1 cellular context compared by ENCODE assay signal in the genomic region with DNA sequence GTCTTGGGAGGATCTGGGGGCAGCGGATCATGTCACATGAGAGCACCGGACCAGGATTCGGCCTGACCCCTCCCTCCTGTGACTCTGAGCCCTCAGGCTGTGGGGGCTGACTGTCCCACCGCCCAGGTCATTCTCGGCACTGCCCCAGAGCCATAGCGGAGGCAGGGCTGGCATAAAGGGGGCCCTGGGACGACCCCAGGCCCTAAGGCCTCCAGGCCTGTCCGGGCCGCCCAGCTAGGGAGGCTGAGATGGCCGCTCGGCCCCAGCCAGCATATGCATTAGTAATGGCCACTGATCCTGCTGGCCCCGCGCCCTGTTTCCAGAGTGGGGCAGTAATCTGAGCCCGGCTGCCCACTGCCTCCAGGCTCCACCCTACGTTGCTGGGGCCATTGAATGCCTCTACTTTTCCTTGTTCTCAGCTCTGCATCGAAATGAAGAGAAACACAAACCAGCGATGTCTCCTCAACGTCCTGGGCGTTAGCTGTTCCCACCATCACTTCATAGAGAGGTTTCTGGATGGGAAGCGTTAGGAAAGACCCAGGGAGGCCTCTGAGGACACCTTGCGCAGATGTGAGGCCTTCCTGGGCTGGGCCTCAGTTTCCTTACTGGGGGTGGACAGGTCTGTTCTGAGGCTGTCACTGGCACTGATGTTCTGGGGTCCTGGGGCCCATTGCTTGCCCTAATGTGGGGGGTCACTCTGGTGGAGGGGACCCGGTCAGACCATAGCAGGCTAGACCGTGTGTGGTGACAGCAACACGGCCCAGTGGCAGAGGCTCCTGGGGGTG.
TF ChIP-seq lines count a peak whose summit lies in the region.

No MANE protein-coding gene starts in this region.

TF ChIP-seq in SK-N-SH, 30 proteins besides CTCF, POLR2A, EP300 and RAD21 (continued from another document):
- no peak for TF ChIP-seq CHD2 (IDR thresholded peaks at IDR 0.05; ENCODE audit: low read length, partially characterized antibody)
- TF ChIP-seq, protein P1, sequence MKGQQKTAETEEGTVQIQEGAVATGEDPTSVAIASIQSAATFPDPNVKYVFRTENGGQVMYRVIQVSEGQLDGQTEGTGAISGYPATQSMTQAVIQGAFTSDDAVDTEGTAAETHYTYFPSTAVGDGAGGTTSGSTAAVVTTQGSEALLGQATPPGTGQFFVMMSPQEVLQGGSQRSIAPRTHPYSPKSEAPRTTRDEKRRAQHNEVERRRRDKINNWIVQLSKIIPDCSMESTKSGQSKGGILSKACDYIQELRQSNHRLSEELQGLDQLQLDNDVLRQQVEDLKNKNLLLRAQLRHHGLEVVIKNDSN (IDR thresholded peaks at IDR 0.05; ENCODE audit: borderline replicate concordance, low read depth): no peak
- TF ChIP-seq GATA2 (CRISPR knock-in tag; IDR thresholded peaks at IDR 0.05): no peak
- no peak for TF ChIP-seq POLR2AphosphoS5 (IDR thresholded peaks at IDR 0.05; ENCODE audit: low read depth, low read length)
